1 cellular context compared by ENCODE assay signal in the genomic region with DNA sequence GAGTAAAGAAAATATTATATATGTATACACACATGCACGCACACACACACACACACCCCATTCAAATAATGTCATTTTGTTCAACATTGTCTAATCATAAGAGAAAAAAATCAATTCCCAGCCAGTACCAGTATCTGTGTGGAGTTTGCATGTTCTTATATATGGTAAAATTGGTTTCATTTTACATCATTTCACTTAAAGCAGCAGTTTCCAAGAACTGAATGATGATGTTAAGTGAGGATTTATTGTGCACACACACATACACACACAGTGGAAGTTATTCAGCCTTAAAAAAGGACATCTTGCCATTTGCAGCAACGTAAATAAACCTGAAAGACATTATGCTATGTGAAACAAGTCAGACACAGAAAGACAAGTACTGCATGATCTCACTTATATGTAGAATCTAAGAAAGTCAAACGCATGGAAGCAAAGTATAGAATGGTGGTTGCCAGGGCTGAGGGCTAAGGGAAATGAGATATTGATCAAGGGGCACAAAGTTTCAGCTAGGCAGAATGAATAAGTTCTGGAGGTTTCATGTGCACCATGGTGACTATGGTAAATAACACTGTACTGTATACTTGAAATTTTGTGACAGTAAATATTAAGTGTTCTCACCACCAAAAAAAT.
TF ChIP-seq lines count a peak whose summit lies in the region.

No MANE protein-coding gene starts in this region.

TF ChIP-seq in HEK293T, 16 proteins besides CTCF, POLR2A, EP300 and RAD21 (continued from another document):
- TF ChIP-seq, protein P1, sequence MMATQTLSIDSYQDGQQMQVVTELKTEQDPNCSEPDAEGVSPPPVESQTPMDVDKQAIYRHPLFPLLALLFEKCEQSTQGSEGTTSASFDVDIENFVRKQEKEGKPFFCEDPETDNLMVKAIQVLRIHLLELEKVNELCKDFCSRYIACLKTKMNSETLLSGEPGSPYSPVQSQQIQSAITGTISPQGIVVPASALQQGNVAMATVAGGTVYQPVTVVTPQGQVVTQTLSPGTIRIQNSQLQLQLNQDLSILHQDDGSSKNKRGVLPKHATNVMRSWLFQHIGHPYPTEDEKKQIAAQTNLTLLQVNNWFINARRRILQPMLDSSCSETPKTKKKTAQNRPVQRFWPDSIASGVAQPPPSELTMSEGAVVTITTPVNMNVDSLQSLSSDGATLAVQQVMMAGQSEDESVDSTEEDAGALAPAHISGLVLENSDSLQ (IDR thresholded peaks at IDR 0.05): no peak
- no peak for TF ChIP-seq FOXA1 (IDR thresholded peaks at IDR 0.05)
- no peak for TF ChIP-seq NFRKB (IDR thresholded peaks at IDR 0.05)
- TF ChIP-seq CTBP1 (IDR thresholded peaks at IDR 0.05; ENCODE audit: borderline replicate concordance): no peak
